8 cellular contexts compared by ENCODE assay signal in genomic region chr7:55570218-55570873, GRCh38. TPM values are rescaled to one million over a fixed set of nuclear protein-coding genes. Genes with fewer than 3 reads are reported as not detected.
DNase-seq lines count a peak whose midpoint lies in the region; ATAC-seq and TF ChIP-seq lines count a peak whose summit lies in the region.

No MANE protein-coding gene starts in this region.

- H3K27me3 ChIP-seq in endocrine pancreas (ENCODE audit: control insufficient read depth, insufficient read depth, low read length) (no peaks in the 10 kb centered on the region), stomach (no peaks in the 10 kb centered on the region)

- no peak for TF ChIP-seq POLR2A in stomach (IDR thresholded peaks at IDR 0.05)

- H3K36me3 ChIP-seq in endocrine pancreas (ENCODE audit: control insufficient read depth, insufficient read depth, low read length) (no peaks in the 10 kb centered on the region), stomach (no peaks in the 10 kb centered on the region)

- H3K4me3 ChIP-seq in GM12875 (ENCODE audit: low read depth, low read length) (peak overlapping the region; percentile 99), endocrine pancreas (ENCODE audit: control insufficient read depth, insufficient read depth, low read length) (peak overlapping the region; percentile 41), stomach (peak overlapping the region in 3 of 4 donors; percentile 96 to 98 (median 97))

- H3K9me3 ChIP-seq in endocrine pancreas (ENCODE audit: control insufficient read depth, low read length) (no peaks in the 10 kb centered on the region), stomach (no peaks in the 10 kb centered on the region)

- peak overlapping the region; percentile 30 to 95 (median 93) for H3K27ac ChIP-seq in stomach

- peak; percentile 41 for ATAC-seq in GM21526 (IDR thresholded peaks at IDR 0.05; ENCODE audit: low FRiP score, unreplicated experiment)

- 71 to 81% (median 77%) methylated on average over 18 of the region's 18 CpGs for WGBS in stomach, 5 donors

- no peak for TF ChIP-seq EP300 in stomach (IDR thresholded peaks at IDR 0.05)

- no peak for TF ChIP-seq CTCF in GM12875 (IDR thresholded peaks at IDR 0.05; ENCODE audit: borderline replicate concordance, insufficient read depth, low read depth, low read length)
- TF ChIP-seq CTCF in stomach (IDR thresholded peaks at IDR 0.05) = no peak

- H3K4me1 ChIP-seq in endocrine pancreas (ENCODE audit: control insufficient read depth, insufficient read depth, low read length) = peaks cover 17% of the 10 kb centered on the region
- H3K4me1 ChIP-seq in stomach = peaks cover 35 to 69% (median 58%) of the 10 kb centered on the region in 4 donors

- H3K9ac ChIP-seq in endocrine pancreas (ENCODE audit: control insufficient read depth, insufficient read depth, low read length) = no peak overlapping the region

- DNase-seq in M059J (ENCODE audit: low read depth) = peak; percentile 39
- no peak for DNase-seq in stomach
- no peak for DNase-seq in dermis blood vessel endothelial cell
- no peak for DNase-seq in AG08395 (ENCODE audit: low spot score)
- DNase-seq in hippocampal formation (lab: John Stamatoyannopoulos, UW) = no peak

- intact Hi-C loops in stomach (cut with DNase I; ENCODE audit: low total_unique reads) = no loop called here

RNA-seq across cellular contexts. Expression of gene VOPP1, which starts 2.0 kb away (rescaled TPM):
- total RNA-seq in M059J (2014; rRNA removed; shearing (Covaris generic)) = 71.2 and 89.5 TPM in 2 replicates
- 100 to 1,000 TPM in 1 of 5 donors, 10 to 100 TPM in 4; 19.6 to 117 (median 79.7) TPM for total RNA-seq in stomach
- polyA plus RNA-seq in stomach = 10 to 100 TPM; 14.0 to 27.3 (median 26.0) TPM
- total RNA-seq in dermis blood vessel endothelial cell = 140 and 171 TPM in 2 replicates

Comparison
In these comparisons a context has a peak if more than half of its experiments do, and no peak if none do; other contexts are left out.
1. H3K4me3 ChIP-seq: peak in every context shown above with its lines; median percentile 99 in GM12875; 97 in stomach; 41 in endocrine pancreas.